10 cellular contexts compared by ENCODE assay signal in the genomic region with DNA sequence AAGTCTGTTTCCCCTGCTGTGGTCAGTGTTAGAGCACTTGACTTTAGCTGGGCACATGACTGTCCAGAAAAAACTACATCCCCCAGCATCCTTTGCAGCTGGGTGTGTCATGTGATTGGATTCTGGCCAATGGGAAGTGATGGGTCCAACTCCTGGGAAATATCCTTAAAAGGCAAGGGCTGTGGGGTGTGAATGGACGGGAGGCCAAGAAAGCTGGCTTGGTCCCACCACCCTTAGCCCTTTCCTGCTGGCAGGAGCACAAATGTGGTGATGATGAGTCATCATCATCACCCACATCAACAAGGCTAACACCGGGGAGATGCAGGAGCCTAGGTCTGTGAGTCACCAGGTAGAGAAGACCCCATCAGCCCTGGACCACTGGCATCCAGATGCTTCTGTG.
DNase-seq lines count a peak whose midpoint lies in the region.
"Had no signal": no experiment of that assay in that cellular context is flagged by ENCODE, and none has a peak within 500 bp of the region (broad histone marks: within the 10 kb centered on the region; RNA-seq: fewer than 3 reads in every experiment).

No MANE protein-coding gene starts in this region.

- peak; percentile 12 for DNase-seq in NCI-H2171 treated with DMSO at 0.1 percent for 48 hours (lab: John Stamatoyannopoulos, UW)
- no peak for DNase-seq in NCI-H2171 (lab: John Stamatoyannopoulos, UW)
- DNase-seq in SW480 (ENCODE audit: low spot score) = peak; percentile 63
- DNase-seq in glomerular endothelial cell (ENCODE audit: extremely low read depth, low read depth, low spot score) = peak; percentile 84
- DNase-seq in smooth muscle cell of the brain vasculature (ENCODE audit: low read depth, low spot score) = peak; percentile 79
- DNase-seq in NCI-H510A treated with DMSO at 0.1 percent for 48 hours (lab: John Stamatoyannopoulos, UW) = no peak
- no peak for DNase-seq in NCI-H1092 treated with DMSO at 0.1 percent for 48 hours (lab: John Stamatoyannopoulos, UW)
- DNase-seq in NCI-H2227 (lab: John Stamatoyannopoulos, UW; ENCODE audit: unreplicated experiment) = no peak
- DNase-seq: activated CD8-positive, alpha-beta memory T cell treated with anti-CD3 and anti-CD28 coated beads, Interleukin-2, amount 50 U/mL, for 48 hours; NCI-H1694 had no signal

Comparison
In these comparisons a context has a peak if more than half of its experiments do, and no peak if none do; other contexts are left out.
1. DNase-seq: peak in NCI-H2171 treated with DMSO at 0.1 percent for 48 hours (single experiment), SW480 (single experiment), glomerular endothelial cell (single experiment) and smooth muscle cell of the brain vasculature (single experiment); none in NCI-H2171 (single experiment), NCI-H510A treated with DMSO at 0.1 percent for 48 hours (single experiment), NCI-H1092 treated with DMSO at 0.1 percent for 48 hours (single experiment) and NCI-H2227 (single experiment).